In the genomic region with DNA sequence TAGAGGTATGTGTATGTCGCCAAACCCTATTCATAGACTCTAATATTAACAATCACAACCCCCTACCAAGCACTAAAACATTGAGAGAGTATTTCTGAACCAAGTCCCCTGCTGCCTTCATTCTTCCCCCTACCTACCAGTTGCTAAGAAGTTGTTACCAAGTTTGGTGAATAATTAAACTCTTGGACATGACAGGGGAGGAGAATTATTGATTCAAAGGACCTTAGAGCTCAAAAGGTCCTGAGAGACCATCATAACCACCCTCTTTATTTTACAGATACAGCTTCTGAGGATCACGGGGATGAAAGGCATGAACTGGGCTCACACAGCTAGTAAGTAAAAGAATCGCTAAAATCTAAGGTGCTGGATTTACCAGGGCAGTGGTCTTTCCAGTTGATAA, we compare ENCODE assay signal across 1 cellular context.
TF ChIP-seq lines count a peak whose summit lies in the region.

No MANE protein-coding gene starts in this region.

TF ChIP-seq in HepG2, 621 proteins besides CTCF, POLR2A, EP300 and RAD21 (continued from another document):
- TF ChIP-seq ZBTB25 (CRISPR knock-in tag; IDR thresholded peaks at IDR 0.05): no peak
- TF ChIP-seq PITX1 (CRISPR knock-in tag; IDR thresholded peaks at IDR 0.05): no peak
- TF ChIP-seq ZNF276 (CRISPR knock-in tag; IDR thresholded peaks at IDR 0.05; ENCODE audit: low read depth): no peak
- no peak for TF ChIP-seq ZNF598 (CRISPR knock-in tag; IDR thresholded peaks at IDR 0.05; ENCODE audit: borderline replicate concordance)
- TF ChIP-seq ZNF235 (CRISPR knock-in tag; IDR thresholded peaks at IDR 0.05; ENCODE audit: borderline replicate concordance): no peak
- TF ChIP-seq HDAC1 (CRISPR knock-in tag; IDR thresholded peaks at IDR 0.05): no peak
- no peak for TF ChIP-seq ZNF792 (CRISPR knock-in tag; IDR thresholded peaks at IDR 0.05)
- no peak for TF ChIP-seq ZNF281 (CRISPR knock-in tag; IDR thresholded peaks at IDR 0.05; ENCODE audit: borderline replicate concordance)
- no peak for TF ChIP-seq ZNF331 (CRISPR knock-in tag; IDR thresholded peaks at IDR 0.05)
- no peak for TF ChIP-seq DBP (CRISPR knock-in tag; IDR thresholded peaks at IDR 0.05; ENCODE audit: not compliant biosample characterization)
- no peak for TF ChIP-seq PAWR (CRISPR knock-in tag; IDR thresholded peaks at IDR 0.05; ENCODE audit: borderline replicate concordance)
- TF ChIP-seq ONECUT2 (CRISPR knock-in tag; IDR thresholded peaks at IDR 0.05): peak; percentile 86
- no peak for TF ChIP-seq GATA4 (IDR thresholded peaks at IDR 0.05; ENCODE audit: borderline replicate concordance, low read depth)
- no peak for TF ChIP-seq ZNF878 (CRISPR knock-in tag; IDR thresholded peaks at IDR 0.05)
- TF ChIP-seq ZNF337 (CRISPR knock-in tag; IDR thresholded peaks at IDR 0.05; ENCODE audit: borderline replicate concordance, low read depth): no peak
- TF ChIP-seq, protein P1, sequence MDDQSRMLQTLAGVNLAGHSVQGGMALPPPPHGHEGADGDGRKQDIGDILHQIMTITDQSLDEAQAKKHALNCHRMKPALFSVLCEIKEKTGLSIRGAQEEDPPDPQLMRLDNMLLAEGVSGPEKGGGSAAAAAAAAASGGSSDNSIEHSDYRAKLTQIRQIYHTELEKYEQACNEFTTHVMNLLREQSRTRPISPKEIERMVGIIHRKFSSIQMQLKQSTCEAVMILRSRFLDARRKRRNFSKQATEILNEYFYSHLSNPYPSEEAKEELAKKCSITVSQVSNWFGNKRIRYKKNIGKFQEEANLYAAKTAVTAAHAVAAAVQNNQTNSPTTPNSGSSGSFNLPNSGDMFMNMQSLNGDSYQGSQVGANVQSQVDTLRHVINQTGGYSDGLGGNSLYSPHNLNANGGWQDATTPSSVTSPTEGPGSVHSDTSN (CRISPR knock-in tag; IDR thresholded peaks at IDR 0.05; ENCODE audit: borderline replicate concordance): no peak
- no peak for TF ChIP-seq MLLT10 (CRISPR knock-in tag; IDR thresholded peaks at IDR 0.05)
- no peak for TF ChIP-seq ZFP37 (CRISPR knock-in tag; IDR thresholded peaks at IDR 0.05; ENCODE audit: borderline replicate concordance)
- TF ChIP-seq CREB3 (CRISPR knock-in tag; IDR thresholded peaks at IDR 0.05): no peak
- TF ChIP-seq ZNF615 (CRISPR knock-in tag; IDR thresholded peaks at IDR 0.05; ENCODE audit: borderline replicate concordance): no peak
- no peak for TF ChIP-seq KMT2B (CRISPR knock-in tag; IDR thresholded peaks at IDR 0.05)
- no peak for TF ChIP-seq SP140L (CRISPR knock-in tag; IDR thresholded peaks at IDR 0.05; ENCODE audit: borderline replicate concordance)
- TF ChIP-seq SSRP1 (CRISPR knock-in tag; IDR thresholded peaks at IDR 0.05): no peak
- peak; percentile 49 for TF ChIP-seq HNF4A (CRISPR knock-in tag; IDR thresholded peaks at IDR 0.05)
- no peak for TF ChIP-seq TEAD3 (CRISPR knock-in tag; optimal IDR thresholded peaks at IDR 0.05; ENCODE audit: borderline replicate concordance)
- TF ChIP-seq, protein P2, sequence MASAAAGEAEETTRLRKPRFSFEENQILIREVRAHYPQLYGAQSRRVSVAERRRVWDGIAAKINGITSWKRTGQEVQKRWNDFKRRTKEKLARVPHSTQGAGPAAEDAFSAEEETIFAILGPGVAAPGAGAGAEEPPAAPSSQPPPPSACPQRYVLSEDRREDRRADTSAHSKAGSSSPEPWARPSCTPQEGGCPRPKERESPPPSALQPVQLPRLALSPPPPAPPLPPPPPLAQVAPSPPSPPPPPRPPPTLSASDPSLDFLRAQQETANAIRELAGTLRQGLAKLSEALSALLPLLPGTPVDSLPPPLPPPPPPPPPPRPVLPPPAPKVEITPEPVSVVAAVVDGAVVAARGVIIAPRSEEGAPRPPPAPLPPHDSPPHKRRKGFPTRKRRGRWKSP (CRISPR knock-in tag; IDR thresholded peaks at IDR 0.05): no peak
- TF ChIP-seq NR2F6 (IDR thresholded peaks at IDR 0.05): peak; percentile 34; the same call in 1 of the 2 replicates
- TF ChIP-seq NR2F6 (CRISPR knock-in tag; IDR thresholded peaks at IDR 0.05): no peak
- TF ChIP-seq, protein P3, sequence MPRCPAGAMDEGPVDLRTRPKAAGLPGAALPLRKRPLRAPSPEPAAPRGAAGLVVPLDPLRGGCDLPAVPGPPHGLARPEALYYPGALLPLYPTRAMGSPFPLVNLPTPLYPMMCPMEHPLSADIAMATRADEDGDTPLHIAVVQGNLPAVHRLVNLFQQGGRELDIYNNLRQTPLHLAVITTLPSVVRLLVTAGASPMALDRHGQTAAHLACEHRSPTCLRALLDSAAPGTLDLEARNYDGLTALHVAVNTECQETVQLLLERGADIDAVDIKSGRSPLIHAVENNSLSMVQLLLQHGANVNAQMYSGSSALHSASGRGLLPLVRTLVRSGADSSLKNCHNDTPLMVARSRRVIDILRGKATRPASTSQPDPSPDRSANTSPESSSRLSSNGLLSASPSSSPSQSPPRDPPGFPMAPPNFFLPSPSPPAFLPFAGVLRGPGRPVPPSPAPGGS (CRISPR knock-in tag; IDR thresholded peaks at IDR 0.05): no peak
- 0 out of 4 replicates have a peak, but pooled peaks of 1 of the 2 experiments have one; percentile 23 for TF ChIP-seq NR2F1 (CRISPR knock-in tag; IDR thresholded peaks at IDR 0.05)
- no peak for TF ChIP-seq ZNF567 (CRISPR knock-in tag; IDR thresholded peaks at IDR 0.05; ENCODE audit: borderline replicate concordance)
- no peak for TF ChIP-seq ZNF841 (CRISPR knock-in tag; IDR thresholded peaks at IDR 0.05; ENCODE audit: borderline replicate concordance)
- no peak for TF ChIP-seq SCMH1 (CRISPR knock-in tag; IDR thresholded peaks at IDR 0.05; ENCODE audit: borderline replicate concordance)
- no peak for TF ChIP-seq ZNF326 (CRISPR knock-in tag; IDR thresholded peaks at IDR 0.05; ENCODE audit: borderline replicate concordance)
- 0 out of 2 replicates have a peak, but pooled peaks have one; percentile 26 for TF ChIP-seq MIXL1 (CRISPR knock-in tag; IDR thresholded peaks at IDR 0.05)
- TF ChIP-seq, protein P4, sequence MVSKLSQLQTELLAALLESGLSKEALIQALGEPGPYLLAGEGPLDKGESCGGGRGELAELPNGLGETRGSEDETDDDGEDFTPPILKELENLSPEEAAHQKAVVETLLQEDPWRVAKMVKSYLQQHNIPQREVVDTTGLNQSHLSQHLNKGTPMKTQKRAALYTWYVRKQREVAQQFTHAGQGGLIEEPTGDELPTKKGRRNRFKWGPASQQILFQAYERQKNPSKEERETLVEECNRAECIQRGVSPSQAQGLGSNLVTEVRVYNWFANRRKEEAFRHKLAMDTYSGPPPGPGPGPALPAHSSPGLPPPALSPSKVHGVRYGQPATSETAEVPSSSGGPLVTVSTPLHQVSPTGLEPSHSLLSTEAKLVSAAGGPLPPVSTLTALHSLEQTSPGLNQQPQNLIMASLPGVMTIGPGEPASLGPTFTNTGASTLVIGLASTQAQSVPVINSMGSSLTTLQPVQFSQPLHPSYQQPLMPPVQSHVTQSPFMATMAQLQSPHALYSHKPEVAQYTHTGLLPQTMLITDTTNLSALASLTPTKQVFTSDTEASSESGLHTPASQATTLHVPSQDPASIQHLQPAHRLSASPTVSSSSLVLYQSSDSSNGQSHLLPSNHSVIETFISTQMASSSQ (IDR thresholded peaks at IDR 0.05; ENCODE audit: low read depth): no peak
- TF ChIP-seq, protein P4 (CRISPR knock-in tag; IDR thresholded peaks at IDR 0.05; ENCODE audit: borderline replicate concordance): peak; percentile 36; the same call in 1 of the 2 replicates
- TF ChIP-seq SRF (IDR thresholded peaks at IDR 0.05; ENCODE audit: low read depth, low read length): no peak
- TF ChIP-seq TFE3 (CRISPR knock-in tag; IDR thresholded peaks at IDR 0.05): no peak
- no peak for TF ChIP-seq MED13 (CRISPR knock-in tag; IDR thresholded peaks at IDR 0.05)
- no peak for TF ChIP-seq HMG20A (CRISPR knock-in tag; IDR thresholded peaks at IDR 0.05; ENCODE audit: borderline replicate concordance)
- TF ChIP-seq ZNF772 (CRISPR knock-in tag; IDR thresholded peaks at IDR 0.05): no peak
